8 cellular contexts compared by ENCODE assay signal in genomic region chr3:49415931-49416601, GRCh38. TPM values are rescaled to one million over a fixed set of nuclear protein-coding genes. Genes with fewer than 3 reads are reported as not detected.
DNase-seq lines count a peak whose midpoint lies in the region; ATAC-seq and TF ChIP-seq lines count a peak whose summit lies in the region.

No MANE protein-coding gene starts in this region.

- H3K4me1 ChIP-seq in MM.1S (ENCODE audit: low read length) = peaks cover 39% of the 10 kb centered on the region

- H3K36me3 ChIP-seq in MM.1S (replicated peaks; ENCODE audit: insufficient read depth, low read length) = no peaks in the 10 kb centered on the region

- no peaks in the 10 kb centered on the region for H4K20me1 ChIP-seq in MM.1S (ENCODE audit: insufficient read depth, low read length)

- H3K79me2 ChIP-seq in MM.1S (ENCODE audit: low read length) = peaks cover 33% of the 10 kb centered on the region

- ATAC-seq in HG03521 (IDR thresholded peaks at IDR 0.05; ENCODE audit: unreplicated experiment) = no peak

- H3K27ac ChIP-seq in MM.1S (ENCODE audit: low read length) = peak overlapping the region; percentile 83

- no peaks in the 10 kb centered on the region for H3K27me3 ChIP-seq in MM.1S (replicated peaks; ENCODE audit: insufficient read depth, low read length)

- peak overlapping the region; percentile 29; the same call in 1 of the 2 replicates for H3K9ac ChIP-seq in MM.1S (ENCODE audit: low read length)

- H3K9me3 ChIP-seq in MM.1S (replicated peaks; ENCODE audit: insufficient read depth, low read length) = no peaks in the 10 kb centered on the region

- TF ChIP-seq CTCF in MM.1S (IDR thresholded peaks at IDR 0.05; ENCODE audit: low read length) = no peak

- H2AFZ ChIP-seq in MM.1S (ENCODE audit: low read length) = no peak overlapping the region

- H3K9me2 ChIP-seq in MM.1S (replicated peaks; ENCODE audit: insufficient read depth, low read length) = no peaks in the 10 kb centered on the region

- peak overlapping the region; percentile 38 for H3K4me2 ChIP-seq in MM.1S (ENCODE audit: low read depth, low read length)

- peaks cover 23% of the 10 kb centered on the region for H3F3A ChIP-seq in MM.1S (ENCODE audit: insufficient read depth, low read length)

- DNase-seq in MM.1S (peak; percentile 76), germinal center (ENCODE audit: low spot score) (peak; percentile 68), NCI-H82 (lab: John Stamatoyannopoulos, UW) (no peak), cortex of kidney (lab: John Stamatoyannopoulos, UW) (no peak), HT-29 (ENCODE audit: low spot score) (no peak)
- DNase-seq in activated CD4-positive, alpha-beta T cell treated with anti-CD3 and anti-CD28 coated beads, Interleukin-2, amount 50 U/mL, for 4 hours = peak; percentile 65 to 66
- DNase-seq in stimulated activated CD8-positive, alpha-beta memory T cell treated with anti-CD3 and anti-CD28 coated beads, Interleukin-2, amount 100 ng/mL, for 1 hour (ENCODE audit: low read depth in 2 of 2) = peak; percentile 21 to 35

- H3K4me3 ChIP-seq in MM.1S (ENCODE audit: low read length) = no peak overlapping the region

RNA-seq across cellular contexts. Expression of gene TCTA, which starts 3.8 kb away (rescaled TPM):
- total RNA-seq in HT-29 (2014; rRNA removed; shearing (Covaris generic)) = 26.6 TPM in 2 replicates

RNA-seq across cellular contexts. Expression of gene RHOA, which starts 4.3 kb away (rescaled TPM):
- 199 and 229 TPM in 2 replicates for total RNA-seq in HT-29 (2014; rRNA removed; shearing (Covaris generic))

RNA-seq across cellular contexts. Expression of gene AMT, which starts 6.2 kb away (rescaled TPM):
- total RNA-seq in HT-29 (2014; rRNA removed; shearing (Covaris generic)) = 0.97 and 3.9 TPM in 2 replicates

RNA-seq across cellular contexts. Expression of gene NICN1, which starts 13.1 kb away (rescaled TPM):
- 2.5 and 8.2 TPM in 2 replicates for total RNA-seq in HT-29 (2014; rRNA removed; shearing (Covaris generic))

RNA-seq across cellular contexts. Expression of gene DAG1, which starts 54.0 kb away (rescaled TPM):
- total RNA-seq in HT-29 (2014; rRNA removed; shearing (Covaris generic)) = 64.2 and 72.9 TPM in 2 replicates

Comparison
In these comparisons a context has a peak if more than half of its experiments do, and no peak if none do; other contexts are left out.
1. DNase-seq: peak in MM.1S (single experiment), activated CD4-positive, alpha-beta T cell treated with anti-CD3 and anti-CD28 coated beads, Interleukin-2, amount 50 U/mL, for 4 hours (2 of 2), germinal center (single experiment) and stimulated activated CD8-positive, alpha-beta memory T cell treated with anti-CD3 and anti-CD28 coated beads, Interleukin-2, amount 100 ng/mL, for 1 hour (2 of 2); none in NCI-H82 (single experiment), cortex of kidney (single experiment) and HT-29 (single experiment).